ENCODE assay signal across 8 cellular contexts in the genomic region with DNA sequence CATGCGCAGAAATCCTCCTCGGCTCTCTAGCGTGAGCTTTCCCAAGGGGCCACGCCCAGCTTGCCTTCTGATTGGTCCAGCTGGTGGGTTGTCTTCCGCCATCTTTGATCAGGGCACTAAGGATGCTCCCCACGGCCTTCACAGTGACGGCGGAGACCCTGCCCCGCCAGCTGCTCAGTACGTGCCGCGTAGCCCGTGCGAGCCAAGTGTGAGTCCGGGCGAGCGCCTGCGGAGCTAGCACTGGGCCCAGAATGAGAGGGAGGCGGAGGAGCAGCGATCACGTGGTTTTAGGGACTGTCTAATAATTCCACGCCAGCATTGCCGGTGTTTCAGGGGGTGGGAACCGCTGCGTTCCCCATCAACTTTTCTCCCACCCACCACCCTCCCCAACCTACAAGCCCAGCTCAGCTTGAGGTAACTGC. TPM values are rescaled to one million over a fixed set of nuclear protein-coding genes. Genes with fewer than 3 reads are reported as not detected.
A peak's percentile ranks its signal among the peaks of the same experiment; 100 is the strongest.
DNase-seq lines count a peak whose midpoint lies in the region; ATAC-seq and TF ChIP-seq lines count a peak whose summit lies in the region.

No MANE protein-coding gene starts in this region.

- H3K27ac ChIP-seq in upper lobe of right lung = peak overlapping the region; percentile 97

- no peaks in the 10 kb centered on the region for H3K27me3 ChIP-seq in upper lobe of right lung

- peak; percentile 80 for ATAC-seq in HG02884 (IDR thresholded peaks at IDR 0.05; ENCODE audit: unreplicated experiment)
- ATAC-seq in left cardiac atrium = peak; percentile 90 to 94
- peak; percentile 91 for ATAC-seq in upper lobe of right lung

- H3K4me3 ChIP-seq in upper lobe of right lung = peak overlapping the region; percentile 74

- peak; percentile 54 for TF ChIP-seq POLR2A in GM15510 (IDR thresholded peaks at IDR 0.05; ENCODE audit: borderline replicate concordance, extremely low read depth, insufficient read length)

- intact Hi-C loops in left cardiac atrium (cut with DNase I) (no loop called here), posterior cingulate gyrus (cut with DNase I) (loop anchor here (1.0 kb wide), 1 partner anchor 27 kb away; a partner anchor contains a TSS), upper lobe of right lung (cut with DNase I) (no loop called here)

- no peak for TF ChIP-seq CTCF in upper lobe of right lung (IDR thresholded peaks at IDR 0.05)

- H3K36me3 ChIP-seq in upper lobe of right lung = peaks cover under 1% of the 10 kb centered on the region

- no peaks in the 10 kb centered on the region for H3K9me3 ChIP-seq in upper lobe of right lung

- DNase-seq in NCI-H146 treated with DMSO at 0.1 percent for 48 hours (lab: John Stamatoyannopoulos, UW; ENCODE audit: unreplicated experiment) (peak; percentile 94), T-helper 1 cell (peak; percentile 97 to 100 (median 98)), amniotic stem cell (lab: John Stamatoyannopoulos, UW) (peak; percentile 99), left cardiac atrium (peak; percentile 100), posterior cingulate gyrus (peak; percentile 97 to 100 (median 98)), upper lobe of right lung (peak; percentile 98)

- peaks cover 35% of the 10 kb centered on the region for H3K4me1 ChIP-seq in upper lobe of right lung

RNA-seq across cellular contexts. Expression of a gene that starts 1.6 kb away (rescaled TPM):
- 10 to 100 TPM; 21.4 to 33.8 TPM for total RNA-seq in left cardiac atrium
- total RNA-seq in upper lobe of right lung = 11.3 TPM

RNA-seq across cellular contexts. Expression of a gene that starts 27.2 kb away (rescaled TPM):
- total RNA-seq in left cardiac atrium (1 to 10 TPM; 2.1 to 5.7 TPM), upper lobe of right lung (7.1 TPM)

RNA-seq across cellular contexts. Expression of a gene that starts 36.8 kb away (rescaled TPM):
- total RNA-seq in left cardiac atrium (10 to 100 TPM in 1 of 2 donors, 1 to 10 TPM in 1; 7.5 to 12.9 TPM), upper lobe of right lung (16.5 TPM)

RNA-seq across cellular contexts. Expression of a gene that starts 47.8 kb away (rescaled TPM):
- not detected for total RNA-seq in left cardiac atrium
- total RNA-seq in upper lobe of right lung = not detected

Comparison
In these comparisons a context has a peak if more than half of its experiments do, and no peak if none do; other contexts are left out.
1. Peak in every context shown above with its lines: DNase-seq, ATAC-seq, H3K4me3 ChIP-seq and H3K27ac ChIP-seq.